In genomic region chr21:45818904-45819285, GRCh38 we compare ENCODE assay signal across 9 cellular contexts.
DNase-seq lines count a peak whose midpoint lies in the region; ATAC-seq and TF ChIP-seq lines count a peak whose summit lies in the region.
"Had no signal": no experiment of that assay in that cellular context is flagged by ENCODE, and none has a peak within 500 bp of the region (broad histone marks: within the 10 kb centered on the region; RNA-seq: fewer than 3 reads in every experiment).

No MANE protein-coding gene starts in this region.

- H3K36me3 ChIP-seq in gastrocnemius medialis = no peaks in the 10 kb centered on the region
- H3K36me3 ChIP-seq: upper lobe of left lung had no signal

- H3K27ac ChIP-seq in gastrocnemius medialis = no peak overlapping the region
- H3K27ac ChIP-seq: upper lobe of left lung had no signal

- no peak for TF ChIP-seq CTCF in fibroblast of mammary gland (conservative IDR thresholded peaks at IDR 0.05; ENCODE audit: control insufficient read depth, insufficient read depth, low read depth, low read length)
- TF ChIP-seq CTCF in gastrocnemius medialis (IDR thresholded peaks at IDR 0.05 in 4 of 5, conservative IDR thresholded peaks at IDR 0.05 in 1 of 5) = no peak

- no peak for TF ChIP-seq POLR2A in gastrocnemius medialis (IDR thresholded peaks at IDR 0.05)

- intact Hi-C loops in gastrocnemius medialis (cut with DNase I; ENCODE audit: low total_unique reads) = no loop called here

- no peak overlapping the region for H3K4me3 ChIP-seq in fibroblast of mammary gland (ENCODE audit: control insufficient read depth, low read depth, low read length)
- no peak overlapping the region for H3K4me3 ChIP-seq in gastrocnemius medialis
- H3K4me3 ChIP-seq: upper lobe of left lung had no signal

- no peak for ATAC-seq in gastrocnemius medialis

- H3K9me3 ChIP-seq in gastrocnemius medialis = no peaks in the 10 kb centered on the region
- H3K9me3 ChIP-seq: upper lobe of left lung had no signal

- peaks cover 0 to 4% (median 0%) of the 10 kb centered on the region in 3 donors for H3K27me3 ChIP-seq in gastrocnemius medialis
- H3K27me3 ChIP-seq: upper lobe of left lung had no signal

- DNase-seq in activated gamma-delta T cell treated with Interleukin-2 at 50 U/mL for 16 hours (peak; percentile 45), activated gamma-delta T cell (lab: John Stamatoyannopoulos, UW) (no peak), fibroblast of mammary gland (ENCODE audit: low read depth) (peak; percentile 97), gastrocnemius medialis (no peak), HuH-7 (ENCODE audit: low spot score) (no peak), ecto neural progenitor cell (ENCODE audit: low spot score) (no peak)
- peak; percentile 87 to 88 for DNase-seq in activated CD4-positive, alpha-beta T cell treated with anti-CD3 and anti-CD28 coated beads, Interleukin-2, amount 50 U/mL, for 48 hours
- peak; percentile 88 for DNase-seq in stimulated activated CD8-positive, alpha-beta memory T cell treated with anti-CD3 and anti-CD28 coated beads, Interleukin-4, amount 100 ng/mL, for 48 hours
- DNase-seq: upper lobe of left lung had no signal

- no peaks in the 10 kb centered on the region for H3K4me1 ChIP-seq in gastrocnemius medialis

- in situ Hi-C loops in gastrocnemius medialis (cut with MboI; ENCODE audit: low sequenced_read_pairs in 4 of 4) = loop anchor here (10.0 to 25.0 kb wide), 2 partner anchors 257 to 264 kb away; no protein-coding TSS in a partner anchor

Comparison
In these comparisons a context has a peak if more than half of its experiments do, and no peak if none do; other contexts are left out.
1. DNase-seq: peak in activated gamma-delta T cell treated with Interleukin-2 at 50 U/mL for 16 hours (single experiment), activated CD4-positive, alpha-beta T cell treated with anti-CD3 and anti-CD28 coated beads, Interleukin-2, amount 50 U/mL, for 48 hours (2 of 2), fibroblast of mammary gland (single experiment) and stimulated activated CD8-positive, alpha-beta memory T cell treated with anti-CD3 and anti-CD28 coated beads, Interleukin-4, amount 100 ng/mL, for 48 hours (single experiment); none in activated gamma-delta T cell (single experiment), gastrocnemius medialis (0 of 2), HuH-7 (single experiment) and ecto neural progenitor cell (single experiment).